ENCODE assay signal across 11 cellular contexts in the genomic region with DNA sequence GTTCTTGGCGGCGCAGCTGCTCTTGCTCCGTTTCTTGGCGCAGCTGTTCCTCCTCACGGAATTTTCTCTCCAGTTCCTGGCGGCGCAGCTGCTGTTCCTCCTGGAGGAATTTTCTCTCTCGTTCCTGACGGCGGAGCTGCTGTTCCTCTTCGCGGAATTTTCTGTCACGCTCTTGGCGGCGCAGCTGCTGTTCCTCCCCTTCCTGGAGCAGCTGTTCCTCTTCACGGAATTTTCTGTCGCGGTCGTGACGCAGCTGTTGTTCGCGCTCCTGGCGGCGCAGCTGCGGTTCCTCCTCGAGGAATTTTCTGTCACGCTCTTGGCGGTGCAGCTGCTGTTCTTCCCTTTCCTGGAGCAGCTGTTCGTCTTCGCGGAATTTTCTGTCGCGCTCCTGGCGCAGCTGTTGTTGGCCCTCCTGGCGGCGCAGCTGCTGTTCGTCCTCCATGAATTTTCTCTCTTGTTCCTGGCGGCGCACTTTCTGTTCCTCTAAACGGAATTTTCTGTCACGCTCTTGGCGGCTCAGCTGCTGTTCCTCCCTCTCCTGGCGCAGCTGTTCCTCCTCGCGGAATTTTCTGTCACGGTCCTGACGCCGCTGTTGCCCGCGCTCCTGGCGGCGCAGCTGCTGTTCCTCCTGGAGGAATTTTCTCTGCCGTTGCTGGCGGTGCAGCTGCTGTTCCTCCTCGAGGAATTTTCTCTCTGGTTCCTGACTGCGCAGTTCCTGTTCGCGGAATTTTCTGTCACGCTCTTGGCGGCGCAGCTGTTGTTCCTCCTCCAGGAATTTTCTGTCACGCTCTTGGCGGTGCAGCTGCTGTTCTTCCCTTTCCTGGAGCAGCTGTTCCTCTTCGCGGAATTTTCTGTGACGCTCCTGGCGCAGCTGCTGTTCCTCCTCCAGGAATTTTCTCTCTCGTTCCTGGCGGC. TPM values are rescaled to one million over a fixed set of nuclear protein-coding genes. Genes with fewer than 3 reads are reported as not detected.
DNase-seq lines count a peak whose midpoint lies in the region; ATAC-seq and TF ChIP-seq lines count a peak whose summit lies in the region.
"Had no signal": no experiment of that assay in that cellular context is flagged by ENCODE, and none has a peak within 500 bp of the region (broad histone marks: within the 10 kb centered on the region; RNA-seq: fewer than 3 reads in every experiment).

No MANE protein-coding gene starts in this region.

- H3K9me3 ChIP-seq in right atrium auricular region, result peaks cover 0 to 25% of the 10 kb centered on the region in 2 donors
- peaks cover 4% of the 10 kb centered on the region for H3K9me3 ChIP-seq in iPS-15b (ENCODE audit: control insufficient read depth, insufficient read depth, low read length)

- intact Hi-C loops in Right ventricle myocardium superior (cut with DNase I), result no loop called here

- no peak overlapping the region for H3K9ac ChIP-seq in iPS-15b (ENCODE audit: low read depth, low read length)

- H3K27me3 Mint-ChIP-seq in type B pancreatic cell, result peaks cover 14% of the 10 kb centered on the region

- no peaks in the 10 kb centered on the region for H3K9me3 Mint-ChIP-seq in type B pancreatic cell

- H3K27ac Mint-ChIP-seq in type B pancreatic cell, result peak overlapping the region; percentile 80

- no peak for TF ChIP-seq CTCF in right atrium auricular region (IDR thresholded peaks at IDR 0.05)
- no peak for TF ChIP-seq CTCF in astrocyte of the cerebellum (IDR thresholded peaks at IDR 0.05; ENCODE audit: low read depth, low read length, missing control alignments)
- TF ChIP-seq CTCF in type B pancreatic cell (conservative IDR thresholded peaks at IDR 0.05), result no peak

- no peaks in the 10 kb centered on the region for H3K36me3 ChIP-seq in right atrium auricular region
- H3K36me3 ChIP-seq in iPS-15b (ENCODE audit: control insufficient read depth, insufficient read depth, low read length), result no peaks in the 10 kb centered on the region

- peaks cover 8% of the 10 kb centered on the region for H3K36me3 Mint-ChIP-seq in type B pancreatic cell

- H3K4me1 ChIP-seq in right atrium auricular region, result peaks cover 0 to 54% of the 10 kb centered on the region in 2 donors
- H3K4me1 ChIP-seq in iPS-15b (ENCODE audit: control insufficient read depth, insufficient read depth, low read length), result no peaks in the 10 kb centered on the region

- no peak overlapping the region for H3K4me3 Mint-ChIP-seq in type B pancreatic cell

- H3K4me1 Mint-ChIP-seq in type B pancreatic cell (ENCODE audit: unreplicated experiment), result no peaks in the 10 kb centered on the region

- no peak overlapping the region for H3K27ac ChIP-seq in right atrium auricular region
- H3K27ac ChIP-seq: dorsolateral prefrontal cortex had no signal

- in situ Hi-C loops in astrocyte of the cerebellum (cut with HindIII; ENCODE audit: low sequenced_read_pairs), result no loop called here

- DNase-seq in Right ventricle myocardium superior (peak; percentile 62), right atrium auricular region (ENCODE audit: low spot score) (no peak), astrocyte of the cerebellum (ENCODE audit: low read depth) (no peak), type B pancreatic cell (ENCODE audit: extremely low spot score, unreplicated experiment) (no peak), germinal center (ENCODE audit: low spot score) (no peak)
- DNase-seq: dorsolateral prefrontal cortex, NCI-H1105 treated with DMSO at 0.1 percent for 48 hours had no signal

- H3K27me3 ChIP-seq in right atrium auricular region (peaks cover 34 to 37% of the 10 kb centered on the region in 2 donors), iPS-15b (ENCODE audit: control insufficient read depth, insufficient read depth, low read length) (peaks cover 96% of the 10 kb centered on the region)

- no peak for ATAC-seq in Right ventricle myocardium superior (ENCODE audit: poor library complexity)
- ATAC-seq in HG03520 (IDR thresholded peaks at IDR 0.05; ENCODE audit: unreplicated experiment), result no peak
- no peak for ATAC-seq in esophagus mucosa

- H3K4me3 ChIP-seq in right atrium auricular region (peak overlapping the region in 1 of 2 donors; percentile 28), astrocyte of the cerebellum (ENCODE audit: low read depth, low read length) (peak overlapping the region; percentile 7), iPS-15b (ENCODE audit: low read depth, low read length) (peak overlapping the region; percentile 44)

RNA-seq across cellular contexts. Expression of gene TCHH, which starts 7.0 kb away (rescaled TPM):
- total RNA-seq in Right ventricle myocardium superior (not detected), right atrium auricular region (under 1 TPM; 0.04 to 0.12 TPM), type B pancreatic cell (ENCODE audit: low replicate concordance) (0.07 and 7.0 TPM in 2 replicates), esophagus mucosa (0.08 TPM)
- total RNA-seq: skeletal muscle tissue had no signal

RNA-seq across cellular contexts. Expression of gene TCHHL1, which starts 19.4 kb away (rescaled TPM):
- total RNA-seq in Right ventricle myocardium superior, result not detected
- total RNA-seq in right atrium auricular region, result not detected
- total RNA-seq in type B pancreatic cell (ENCODE audit: low replicate concordance), result 6.5 and 22.3 TPM in 2 replicates
- not detected for total RNA-seq in esophagus mucosa
- total RNA-seq: dorsolateral prefrontal cortex, skeletal muscle tissue had no signal

RNA-seq across cellular contexts. Expression of gene RPTN, which starts 50.8 kb away (rescaled TPM):
- total RNA-seq in Right ventricle myocardium superior, result not detected
- total RNA-seq in right atrium auricular region, result not detected
- total RNA-seq in type B pancreatic cell (ENCODE audit: low replicate concordance), result 0.34 and 1.3 TPM in 2 replicates
- total RNA-seq in esophagus mucosa, result 0.08 TPM
- total RNA-seq: dorsolateral prefrontal cortex, skeletal muscle tissue had no signal
